ENCODE assay signal across 9 cellular contexts in genomic region chr3:20054549-20054987, GRCh38. TPM values are rescaled to one million over a fixed set of nuclear protein-coding genes. Genes with fewer than 3 reads are reported as not detected.
DNase-seq lines count a peak whose midpoint lies in the region; FAIRE-seq and TF ChIP-seq lines count a peak whose summit lies in the region.
"Had no signal": no experiment of that assay in that cellular context is flagged by ENCODE, and none has a peak within 500 bp of the region (broad histone marks: within the 10 kb centered on the region; RNA-seq: fewer than 3 reads in every experiment).

No MANE protein-coding gene starts in this region.

- no peaks in the 10 kb centered on the region for H4K20me1 ChIP-seq in MM.1S (ENCODE audit: insufficient read depth, low read length)

- CTCF ChIA-PET in HEK293 (lab: Yijun Ruan, JAX), result interaction anchor here (0.7 kb wide), 1 partner anchor 1154 kb away, joined by 3 read pairs; no protein-coding TSS in a partner anchor

- peak overlapping the region; percentile 46 for H3K9ac ChIP-seq in MM.1S (ENCODE audit: low read length)

- H3K79me2 ChIP-seq in MM.1S (ENCODE audit: low read length), result peaks cover 81% of the 10 kb centered on the region

- POLR2A ChIA-PET in HEK293 (lab: Yijun Ruan, JAX), result no interaction called here

- H3K4me1 ChIP-seq in HEK293 (ENCODE audit: control insufficient read depth, insufficient read depth, low read length) (peaks cover 14% of the 10 kb centered on the region), MM.1S (ENCODE audit: low read length) (peaks cover 28% of the 10 kb centered on the region)

- H3K9me3 ChIP-seq in HEK293 (ENCODE audit: control insufficient read depth, insufficient read depth, low read depth, low read length), result no peaks in the 10 kb centered on the region
- no peaks in the 10 kb centered on the region for H3K9me3 ChIP-seq in MM.1S (replicated peaks; ENCODE audit: insufficient read depth, low read length)

- DNase-seq in MM.1S (peak; percentile 96), dermis blood vessel endothelial cell (peak; percentile 90), non-pigmented ciliary epithelial cell (ENCODE audit: low read depth) (peak; percentile 24), urothelium cell line (ENCODE audit: low spot score) (peak; percentile 89), putamen (ENCODE audit: low spot score) (no peak)
- DNase-seq in activated CD4-positive, CD25-positive, alpha-beta regulatory T cell treated with anti-CD3 and anti-CD28 coated beads, Interleukin-2, amount 50 U/mL, for 72 hours, result peak; percentile 59

- H2AFZ ChIP-seq in MM.1S (ENCODE audit: low read length), result 0 out of 2 replicates have a peak overlapping the region, but pooled peaks have one; percentile 4

- peak overlapping the region; percentile 85 for H3K4me2 ChIP-seq in MM.1S (ENCODE audit: low read depth, low read length)

- FAIRE-seq in urothelium cell line (lab: Jason Lieb, UNC), result peak; percentile 37
- FAIRE-seq: TTC549 had no signal

- H3F3A ChIP-seq in MM.1S (ENCODE audit: insufficient read depth, low read length), result peaks cover 19% of the 10 kb centered on the region

- no peaks in the 10 kb centered on the region for H3K9me2 ChIP-seq in MM.1S (replicated peaks; ENCODE audit: insufficient read depth, low read length)

- H3K4me3 ChIP-seq in GM08714 (ENCODE audit: low read length) (peak overlapping the region; percentile 49; the same call in 1 of the 2 replicates), HEK293 (ENCODE audit: low read depth, low read length) (no peak overlapping the region), MM.1S (ENCODE audit: low read length) (peak overlapping the region; percentile 50)

- H3K27me3 ChIP-seq in MM.1S (replicated peaks; ENCODE audit: insufficient read depth, low read length), result no peaks in the 10 kb centered on the region

- H3K27ac ChIP-seq in HEK293 (ENCODE audit: extremely low read depth, low read depth, low read length) (no peak overlapping the region; the same call in 1 of the 2 replicates), MM.1S (ENCODE audit: low read length) (peak overlapping the region; percentile 93)

- H3K36me3 ChIP-seq in HEK293 (ENCODE audit: control insufficient read depth in 2 of 2, insufficient read depth in 1 of 2, low read length in 2 of 2) (no peaks in the 10 kb centered on the region), MM.1S (replicated peaks; ENCODE audit: insufficient read depth, low read length) (no peaks in the 10 kb centered on the region)

- TF ChIP-seq CTCF in HEK293 (tag by site-specific recombination; IDR thresholded peaks at IDR 0.05) (no peak), MM.1S (IDR thresholded peaks at IDR 0.05; ENCODE audit: low read length) (no peak)

TF ChIP-seq in HEK293, 187 proteins besides CTCF, POLR2A, EP300 and RAD21 (continues in another document):
- TF ChIP-seq ZNF341 (tag by site-specific recombination; IDR thresholded peaks at IDR 0.05; ENCODE audit: low read depth) (no peak), ZNF398 (tag by site-specific recombination; IDR thresholded peaks at IDR 0.05) (0 out of 2 replicates have a peak, but pooled peaks have one; percentile 13), ZNF623 (tag by site-specific recombination; IDR thresholded peaks at IDR 0.05) (peak; percentile 84), ZNF280C (tag by site-specific recombination; IDR thresholded peaks at IDR 0.05) (no peak), ATF2 (tag by site-specific recombination; IDR thresholded peaks at IDR 0.05; ENCODE audit: low read depth) (no peak), ZBTB8A (tag by site-specific recombination; IDR thresholded peaks at IDR 0.05) (no peak), ZNF148 (tag by site-specific recombination; IDR thresholded peaks at IDR 0.05; ENCODE audit: borderline replicate concordance) (no peak), ZBTB26 (tag by site-specific recombination; optimal IDR thresholded peaks at IDR 0.05) (no peak), ZNF530 (tag by site-specific recombination; IDR thresholded peaks at IDR 0.05; ENCODE audit: low read depth) (no peak), OSR2 (tag by site-specific recombination; IDR thresholded peaks at IDR 0.05) (no peak)

RNA-seq across cellular contexts. Expression of gene KAT2B, which starts 14.3 kb away (rescaled TPM):
- 18.7 and 22.6 TPM in 2 replicates for total RNA-seq in dermis blood vessel endothelial cell

RNA-seq across cellular contexts. Expression of gene PP2D1, which starts 42.5 kb away (rescaled TPM):
- not detected in 2 replicates for total RNA-seq in dermis blood vessel endothelial cell
